In genomic region chr7:32116436-32116835, GRCh38 we compare ENCODE assay signal across 30 cellular contexts. TPM values are rescaled to one million over a fixed set of nuclear protein-coding genes. Genes with fewer than 3 reads are reported as not detected.
DNase-seq lines count a peak whose midpoint lies in the region; ATAC-seq and FAIRE-seq lines count a peak whose summit lies in the region.
"Had no signal": no experiment of that assay in that cellular context is flagged by ENCODE, and none has a peak within 500 bp of the region (broad histone marks: within the 10 kb centered on the region; RNA-seq: fewer than 3 reads in every experiment).

No MANE protein-coding gene starts in this region.

- peak; percentile 40 for DNase-seq in NCI-H187 treated with DMSO at 0.1 percent for 48 hours (lab: John Stamatoyannopoulos, UW)
- DNase-seq in NCI-H187 (lab: John Stamatoyannopoulos, UW) = no peak
- peak; percentile 55 for DNase-seq in NCI-H2171 treated with DMSO at 0.1 percent for 48 hours (lab: John Stamatoyannopoulos, UW)
- DNase-seq in cerebellum (ENCODE audit: low spot score) = peak; percentile 12
- DNase-seq in urothelium cell line (ENCODE audit: low spot score) = peak; percentile 32
- no peak for DNase-seq in activated CD4-positive, alpha-beta T cell treated with anti-CD3 and anti-CD28 coated beads for 4 hours
- no peak for DNase-seq in activated T-cell treated with anti-CD3 and anti-CD28 coated beads, Interleukin-2, amount 50 U/mL, for 24 hours
- DNase-seq: activated CD4-positive, alpha-beta memory T cell treated with anti-CD3 and anti-CD28 coated beads for 36 hours; activated CD8-positive, alpha-beta memory T cell treated with anti-CD3 and anti-CD28 coated beads, Interleukin-2, amount 50 U/mL, for 48 hours; anterior cingulate cortex; CD4-positive, alpha-beta memory T cell; DMS 273 treated with DMSO at 0.1 percent for 48 hours; hypothalamus; left ventricle myocardium inferior; NCI-H1436; NCI-H526; psoas muscle; RPMI8226; stimulated activated CD4-positive, alpha-beta T cell treated with anti-CD3 and anti-CD28 coated beads, Interleukin-15, amount 100 ng/mL, for 24 hours; stimulated activated naive CD4-positive, alpha-beta T cell treated with Interleukin-2 at 50 U/mL for 16 hours; testis had no signal

- H3K27ac Mint-ChIP-seq in activated T-cell treated with anti-CD3 and anti-CD28 coated beads, Interleukin-2, amount 50 U/mL, for 24 hours = no peak overlapping the region
- H3K27ac Mint-ChIP-seq: activated CD4-positive, alpha-beta memory T cell treated with anti-CD3 and anti-CD28 coated beads for 36 hours; activated naive CD4-positive, alpha-beta T cell treated with anti-CD3 and anti-CD28 coated beads, Interleukin-2, amount 50 U/mL, for 72 hours; CD4-positive, alpha-beta memory T cell; IgD-negative memory B cell had no signal

- FAIRE-seq in urothelium cell line (lab: Jason Lieb, UNC) = no peak
- FAIRE-seq: A549, endothelial cell of umbilical vein, H1, TTC549 had no signal

- no peaks in the 10 kb centered on the region for H3K4me1 Mint-ChIP-seq in activated T-cell treated with anti-CD3 and anti-CD28 coated beads, Interleukin-2, amount 50 U/mL, for 24 hours (ENCODE audit: low read depth)
- H3K4me1 Mint-ChIP-seq: CD4-positive, alpha-beta memory T cell; IgD-negative memory B cell had no signal

- no peak for ATAC-seq in HG02678 (IDR thresholded peaks at IDR 0.05; ENCODE audit: unreplicated experiment)
- ATAC-seq: A549; activated CD4-positive, CD25-positive, alpha-beta regulatory T cell treated with anti-CD3 and anti-CD28 coated beads, Interleukin-2, amount 50 U/mL, for 24 hours; activated naive CD4-positive, alpha-beta T cell treated with anti-CD3 and anti-CD28 coated beads, Interleukin-2, amount 50 U/mL, for 72 hours; psoas muscle had no signal

- no peak overlapping the region for H3K4me3 Mint-ChIP-seq in activated T-cell treated with anti-CD3 and anti-CD28 coated beads, Interleukin-2, amount 50 U/mL, for 24 hours
- H3K4me3 Mint-ChIP-seq: activated CD4-positive, alpha-beta memory T cell treated with anti-CD3 and anti-CD28 coated beads for 36 hours; CD4-positive, alpha-beta memory T cell; IgD-negative memory B cell had no signal

- no peaks in the 10 kb centered on the region for H3K27me3 Mint-ChIP-seq in activated T-cell treated with anti-CD3 and anti-CD28 coated beads, Interleukin-2, amount 50 U/mL, for 24 hours
- H3K27me3 Mint-ChIP-seq: activated CD4-positive, alpha-beta memory T cell treated with anti-CD3 and anti-CD28 coated beads for 36 hours; CD4-positive, alpha-beta memory T cell; IgD-negative memory B cell had no signal

- H3K9me3 Mint-ChIP-seq in activated T-cell treated with anti-CD3 and anti-CD28 coated beads, Interleukin-2, amount 50 U/mL, for 24 hours = peaks cover 11% of the 10 kb centered on the region

- H3K36me3 Mint-ChIP-seq in activated T-cell treated with anti-CD3 and anti-CD28 coated beads, Interleukin-2, amount 50 U/mL, for 24 hours (ENCODE audit: low read depth) = no peaks in the 10 kb centered on the region
- H3K36me3 Mint-ChIP-seq: activated CD4-positive, alpha-beta memory T cell treated with anti-CD3 and anti-CD28 coated beads for 36 hours; activated naive CD4-positive, alpha-beta T cell treated with anti-CD3 and anti-CD28 coated beads, Interleukin-2, amount 50 U/mL, for 72 hours; CD4-positive, alpha-beta memory T cell; IgD-negative memory B cell had no signal

RNA-seq across cellular contexts. Expression of gene PDE1C, which starts 46.2 kb away (rescaled TPM):
- 122 TPM for total RNA-seq in cerebellum
- total RNA-seq: activated CD4-positive, alpha-beta memory T cell treated with anti-CD3 and anti-CD28 coated beads for 36 hours; activated naive CD4-positive, alpha-beta T cell treated with anti-CD3 and anti-CD28 coated beads, Interleukin-2, amount 50 U/mL, for 72 hours; CD4-positive, alpha-beta memory T cell; T-helper 1 cell treated with Interleukin-12 subunit alpha and Interleukin-12 subunit beta and Interleukin-4 antibody, amounts not matched to agents 30 ng/mL and 1 ng/mL, for 36 hours had no signal

Comparison
In these comparisons a context has a peak if more than half of its experiments do, and no peak if none do; other contexts are left out.
1. DNase-seq: peak in NCI-H187 treated with DMSO at 0.1 percent for 48 hours (single experiment), NCI-H2171 treated with DMSO at 0.1 percent for 48 hours (single experiment), cerebellum (single experiment) and urothelium cell line (single experiment); none in NCI-H187 (0 of 2), activated CD4-positive, alpha-beta T cell treated with anti-CD3 and anti-CD28 coated beads for 4 hours (0 of 2) and activated T-cell treated with anti-CD3 and anti-CD28 coated beads, Interleukin-2, amount 50 U/mL, for 24 hours (single experiment).